13 cellular contexts compared by ENCODE assay signal in genomic region chr11:44954051-44954906, GRCh38. TPM values are rescaled to one million over a fixed set of nuclear protein-coding genes. Genes with fewer than 3 reads are reported as not detected.
DNase-seq lines count a peak whose midpoint lies in the region; ATAC-seq, FAIRE-seq and TF ChIP-seq lines count a peak whose summit lies in the region.
"Had no signal": no experiment of that assay in that cellular context is flagged by ENCODE, and none has a peak within 500 bp of the region (broad histone marks: within the 10 kb centered on the region; RNA-seq: fewer than 3 reads in every experiment).

No MANE protein-coding gene starts in this region.

- no peak for ATAC-seq in psoas muscle

- H3F3A ChIP-seq in neural progenitor cell (ENCODE audit: low read depth) (peaks cover 52% of the 10 kb centered on the region), smooth muscle cell (ENCODE audit: low read depth) (peaks cover 21% of the 10 kb centered on the region)

- H3K79me2 ChIP-seq in astrocyte (ENCODE audit: insufficient read depth, low read length) (no peaks in the 10 kb centered on the region), neural progenitor cell (ENCODE audit: low read depth) (peaks cover 13% of the 10 kb centered on the region), smooth muscle cell (ENCODE audit: low read depth) (no peaks in the 10 kb centered on the region)

- H3K9me3 Mint-ChIP-seq in astrocyte (ENCODE audit: unreplicated experiment): no peaks in the 10 kb centered on the region
- no peaks in the 10 kb centered on the region for H3K9me3 Mint-ChIP-seq in neural progenitor cell
- H3K9me3 Mint-ChIP-seq: activated CD4-positive, alpha-beta memory T cell treated with anti-CD3 and anti-CD28 coated beads, Interleukin-2, amount 10 ng/mL, durations not matched to agents 7 days and 5 days; CD8-positive, alpha-beta memory T cell; naive thymus-derived CD4-positive, alpha-beta T cell had no signal

- H3K27ac Mint-ChIP-seq in astrocyte (ENCODE audit: unreplicated experiment): no peak overlapping the region
- peak overlapping the region; percentile 42 for H3K27ac Mint-ChIP-seq in neural progenitor cell
- H3K27ac Mint-ChIP-seq: activated CD4-positive, alpha-beta memory T cell treated with anti-CD3 and anti-CD28 coated beads, Interleukin-2, amount 10 ng/mL, durations not matched to agents 7 days and 5 days; naive thymus-derived CD4-positive, alpha-beta T cell had no signal

- H3K36me3 Mint-ChIP-seq in astrocyte (ENCODE audit: low read depth, unreplicated experiment) (no peaks in the 10 kb centered on the region), neural progenitor cell (no peaks in the 10 kb centered on the region)
- H3K36me3 Mint-ChIP-seq: CD8-positive, alpha-beta memory T cell; naive thymus-derived CD4-positive, alpha-beta T cell had no signal

- H3K27me3 ChIP-seq in HL-60 (ENCODE audit: insufficient read depth, poor library complexity, severe bottlenecking): peaks cover 8% of the 10 kb centered on the region
- H3K27me3 ChIP-seq in astrocyte (ENCODE audit: insufficient read depth, low read length): peaks cover 12% of the 10 kb centered on the region
- H3K27me3 ChIP-seq in neural progenitor cell: peaks cover 21% of the 10 kb centered on the region
- peaks cover 0 to 16% (median 0%) of the 10 kb centered on the region in 3 donors for H3K27me3 ChIP-seq in psoas muscle (ENCODE audit: insufficient read depth in 3 of 3, low read length in 2 of 3)
- H3K27me3 ChIP-seq in smooth muscle cell (ENCODE audit: low read depth): peaks cover 17% of the 10 kb centered on the region

- H3K4me1 ChIP-seq in astrocyte (ENCODE audit: insufficient read depth, low read length) (peaks cover 18% of the 10 kb centered on the region), neural progenitor cell (peaks cover 52% of the 10 kb centered on the region), psoas muscle (no peaks in the 10 kb centered on the region), smooth muscle cell (ENCODE audit: low read depth) (peaks cover 2% of the 10 kb centered on the region)

- H3K9me3 ChIP-seq in astrocyte (ENCODE audit: insufficient read depth, low read depth, low read length) (no peaks in the 10 kb centered on the region), neural progenitor cell (ENCODE audit: low read depth) (no peaks in the 10 kb centered on the region), psoas muscle (no peaks in the 10 kb centered on the region), smooth muscle cell (replicated peaks; ENCODE audit: low read depth) (no peaks in the 10 kb centered on the region)
- H3K9me3 ChIP-seq: gastrocnemius medialis had no signal

- intact Hi-C loops in psoas muscle (cut with DNase I): loop anchor here (5.0 kb wide), 2 partner anchors 68 to 83 kb away; no protein-coding TSS in a partner anchor

- no peak overlapping the region for H3K9ac ChIP-seq in astrocyte (ENCODE audit: low read length)
- H3K9ac ChIP-seq in neural progenitor cell: no peak overlapping the region
- H3K9ac ChIP-seq in smooth muscle cell (ENCODE audit: low read depth): no peak overlapping the region

- peak overlapping the region; percentile 65 for H3K27ac ChIP-seq in HL-60 (replicated peaks)
- H3K27ac ChIP-seq in astrocyte (ENCODE audit: low read depth, low read length): no peak overlapping the region
- no peak overlapping the region for H3K27ac ChIP-seq in neural progenitor cell
- H3K27ac ChIP-seq in psoas muscle: no peak overlapping the region
- no peak overlapping the region for H3K27ac ChIP-seq in smooth muscle cell (ENCODE audit: low read depth)

- H3K36me3 ChIP-seq in astrocyte (ENCODE audit: insufficient read depth, low read length): no peaks in the 10 kb centered on the region
- H3K36me3 ChIP-seq in neural progenitor cell: no peaks in the 10 kb centered on the region
- H3K36me3 ChIP-seq in psoas muscle (ENCODE audit: insufficient read depth in 1 of 2, low read depth in 1 of 2): no peaks in the 10 kb centered on the region
- no peaks in the 10 kb centered on the region for H3K36me3 ChIP-seq in smooth muscle cell (ENCODE audit: low read depth)
- H3K36me3 ChIP-seq: gastrocnemius medialis had no signal

- H3K4me3 Mint-ChIP-seq in astrocyte (ENCODE audit: unreplicated experiment) (no peak overlapping the region), neural progenitor cell (no peak overlapping the region)
- H3K4me3 Mint-ChIP-seq: activated CD4-positive, alpha-beta memory T cell treated with anti-CD3 and anti-CD28 coated beads, Interleukin-2, amount 10 ng/mL, durations not matched to agents 7 days and 5 days; naive thymus-derived CD4-positive, alpha-beta T cell had no signal

- 81 to 85% (median 84%) methylated on average over 12 of the region's 12 CpGs for WGBS in psoas muscle, 3 donors
- 75% methylated on average over 12 of the region's 12 CpGs for WGBS in smooth muscle cell (ENCODE audit: low lambda C conversion rate)

- no peak for TF ChIP-seq CTCF in HL-60 (IDR thresholded peaks at IDR 0.05; ENCODE audit: insufficient read depth, low read length)
- TF ChIP-seq CTCF in astrocyte (IDR thresholded peaks at IDR 0.05; ENCODE audit: insufficient read depth, low read depth, low read length): no peak
- TF ChIP-seq CTCF in neural progenitor cell (IDR thresholded peaks at IDR 0.05): no peak
- no peak for TF ChIP-seq CTCF in psoas muscle (IDR thresholded peaks at IDR 0.05)
- TF ChIP-seq CTCF in smooth muscle cell (IDR thresholded peaks at IDR 0.05; ENCODE audit: borderline replicate concordance, insufficient read depth, poor library complexity, severe bottlenecking): no peak

- FAIRE-seq in astrocyte (lab: Jason Lieb, UNC): no peak
- FAIRE-seq: G401.6, kidney had no signal

- peaks cover 13% of the 10 kb centered on the region for H3K27me3 Mint-ChIP-seq in astrocyte (ENCODE audit: low read depth, unreplicated experiment)
- peaks cover 21% of the 10 kb centered on the region for H3K27me3 Mint-ChIP-seq in neural progenitor cell (ENCODE audit: insufficient read depth, low read depth)

- H3K4me3 ChIP-seq in HL-60 (replicated peaks; ENCODE audit: insufficient read depth, low read length) (no peak overlapping the region), astrocyte (ENCODE audit: insufficient read depth, low read depth, low read length) (no peak overlapping the region), neural progenitor cell (no peak overlapping the region), psoas muscle (no peak overlapping the region), smooth muscle cell (no peak overlapping the region)
- H3K4me3 ChIP-seq: gastrocnemius medialis had no signal

- peaks cover 22% of the 10 kb centered on the region for H3K4me1 Mint-ChIP-seq in astrocyte (ENCODE audit: low read depth, unreplicated experiment)
- peaks cover 54% of the 10 kb centered on the region for H3K4me1 Mint-ChIP-seq in neural progenitor cell

- H3K4me2 ChIP-seq in astrocyte (ENCODE audit: low read length): peak overlapping the region; percentile 60
- H3K4me2 ChIP-seq in neural progenitor cell: no peak overlapping the region
- no peak overlapping the region for H3K4me2 ChIP-seq in smooth muscle cell

- DNase-seq in DMS79 (lab: John Stamatoyannopoulos, UW) (peak; percentile 81), HL-60 (ENCODE audit: low read depth in 1 of 2, low spot score in 1 of 2) (peak in 1 of 2 experiments; percentile 21), astrocyte (ENCODE audit: low read depth) (no peak), neural progenitor cell (ENCODE audit: low spot score) (no peak), SK-N-DZ (ENCODE audit: low spot score) (no peak), psoas muscle (no peak), smooth muscle cell (lab: John Stamatoyannopoulos, UW; ENCODE audit: unreplicated experiment) (no peak)
- DNase-seq: activated CD4-positive, alpha-beta memory T cell treated with anti-CD3 and anti-CD28 coated beads, Interleukin-2, amount 10 ng/mL, durations not matched to agents 7 days and 5 days; CD8-positive, alpha-beta memory T cell; naive thymus-derived CD4-positive, alpha-beta T cell had no signal

- H4K20me1 ChIP-seq in astrocyte (ENCODE audit: insufficient read depth, low read length): peaks cover 1% of the 10 kb centered on the region
- H4K20me1 ChIP-seq in neural progenitor cell (ENCODE audit: low read depth): peaks cover 3% of the 10 kb centered on the region
- H4K20me1 ChIP-seq in smooth muscle cell (ENCODE audit: low read depth): peaks cover under 1% of the 10 kb centered on the region

- H2AFZ ChIP-seq in astrocyte (ENCODE audit: low read depth, low read length) (peak overlapping the region; percentile 24), neural progenitor cell (replicated peaks) (no peak overlapping the region), smooth muscle cell (ENCODE audit: low read depth) (no peak overlapping the region)

RNA-seq across cellular contexts. Expression of gene TP53I11, which starts 3.6 kb away (rescaled TPM):
- total RNA-seq in astrocyte (96.8 and 101 TPM in 2 replicates), neural progenitor cell (ENCODE audit: low replicate concordance) (23.1 and 91.9 TPM in 2 replicates), psoas muscle (10 to 100 TPM in 3 of 4 donors, 1 to 10 TPM in 1; 8.3 to 16.5 (median 15.0) TPM), smooth muscle cell (14.2 and 22.0 TPM in 2 replicates)
- 16.0 and 23.6 TPM in 2 replicates for polyA plus RNA-seq in SK-N-DZ (2014; cell fraction: cytosol; rRNA removed)
- polyA plus RNA-seq in SK-N-DZ (2014; cell fraction: nucleus; rRNA removed): 26.8 and 36.3 TPM in 2 replicates
- polyA plus RNA-seq in psoas muscle (1 to 10 TPM; 4.8 to 8.2 (median 4.9) TPM), smooth muscle cell (53.9 and 61.2 TPM in 2 replicates)
